In genomic region chr2:132515010-132515409, GRCh38 we compare ENCODE assay signal across 16 cellular contexts.
A peak's percentile ranks its signal among the peaks of the same experiment; 100 is the strongest.
DNase-seq lines count a peak whose midpoint lies in the region; ATAC-seq and TF ChIP-seq lines count a peak whose summit lies in the region.
"Had no signal": no experiment of that assay in that cellular context is flagged by ENCODE, and none has a peak within 500 bp of the region (broad histone marks: within the 10 kb centered on the region; RNA-seq: fewer than 3 reads in every experiment).

No MANE protein-coding gene starts in this region.

- H3K79me2 ChIP-seq in DOHH2 (ENCODE audit: control insufficient read depth, low read length) (no peaks in the 10 kb centered on the region), Karpas-422 (ENCODE audit: low read length) (no peaks in the 10 kb centered on the region)

- no peak for ATAC-seq in HG03521 (IDR thresholded peaks at IDR 0.05; ENCODE audit: unreplicated experiment)
- no peak for ATAC-seq in GM21515 (IDR thresholded peaks at IDR 0.05; ENCODE audit: unreplicated experiment)
- ATAC-seq: A549 had no signal

- H4K20me1 ChIP-seq in DOHH2 (ENCODE audit: control insufficient read depth, insufficient read depth, low read depth, low read length) (no peaks in the 10 kb centered on the region), Karpas-422 (ENCODE audit: insufficient read depth, low read depth, low read length) (no peaks in the 10 kb centered on the region)

- no peak overlapping the region for H3K9ac ChIP-seq in Karpas-422 (ENCODE audit: low read length)
- H3K9ac ChIP-seq: SK-N-SH had no signal

- DNase-seq in Karpas-422 = peak; percentile 49
- peak; percentile 11 for DNase-seq in RPMI8226
- DNase-seq in myocyte (ENCODE audit: low read depth) = peak; percentile 10
- DNase-seq in stimulated activated CD4-positive, alpha-beta T cell treated with anti-CD3 and anti-CD28 coated beads, Interleukin-4, amount 100 ng/mL, for 24 hours = no peak
- DNase-seq: Caco-2; CD4-positive, alpha-beta T cell; NCI-H1694 treated with DMSO at 0.1 percent for 48 hours; NCI-H510A; NCI-H774; SHP77 treated with DMSO at 0.1 percent for 48 hours; SK-N-SH had no signal

- H3K4me1 ChIP-seq in DOHH2 (ENCODE audit: control insufficient read depth, low read length) = no peaks in the 10 kb centered on the region
- H3K4me1 ChIP-seq in Karpas-422 (ENCODE audit: low read length) = no peaks in the 10 kb centered on the region
- H3K4me1 ChIP-seq: Caco-2, HAP-1 had no signal

- H3K9me2 ChIP-seq in DOHH2 (replicated peaks; ENCODE audit: control insufficient read depth, low read length) (no peaks in the 10 kb centered on the region), Karpas-422 (replicated peaks; ENCODE audit: insufficient read depth, low read length) (no peaks in the 10 kb centered on the region)
- H3K9me2 ChIP-seq: SK-N-SH had no signal

- H3K27ac ChIP-seq in DOHH2 (ENCODE audit: low read depth, low read length) (no peak overlapping the region), Karpas-422 (ENCODE audit: low read length) (no peak overlapping the region)
- H3K27ac ChIP-seq: A549 had no signal

- TF ChIP-seq CTCF in DOHH2 (IDR thresholded peaks at IDR 0.05; ENCODE audit: low read depth, low read length, poor library complexity, severe bottlenecking) = peak; percentile 11

- H3K27me3 ChIP-seq in DOHH2 (ENCODE audit: control insufficient read depth, low read length) = no peaks in the 10 kb centered on the region
- no peaks in the 10 kb centered on the region for H3K27me3 ChIP-seq in Karpas-422 (ENCODE audit: low read length)

- H3K4me2 ChIP-seq in DOHH2 (ENCODE audit: low read length) = no peak overlapping the region
- no peak overlapping the region for H3K4me2 ChIP-seq in Karpas-422 (ENCODE audit: low read depth, low read length, poor library complexity, severe bottlenecking)
- H3K4me2 ChIP-seq: A549, SK-N-SH had no signal

- no peak overlapping the region for H3K4me3 ChIP-seq in DOHH2 (ENCODE audit: low read length)
- no peak overlapping the region for H3K4me3 ChIP-seq in Karpas-422 (ENCODE audit: low read length)
- H3K4me3 ChIP-seq: A549, HAP-1 had no signal

- no peak overlapping the region for H2AFZ ChIP-seq in Karpas-422 (ENCODE audit: low read length)

- no peaks in the 10 kb centered on the region for H3K9me3 ChIP-seq in DOHH2 (ENCODE audit: control insufficient read depth, insufficient read depth, low read length)
- no peaks in the 10 kb centered on the region for H3K9me3 ChIP-seq in Karpas-422 (ENCODE audit: low read length)
- H3K9me3 ChIP-seq: A549, Caco-2, HAP-1, SK-N-SH had no signal

- H3F3A ChIP-seq in DOHH2 (ENCODE audit: control insufficient read depth, insufficient read depth) = no peaks in the 10 kb centered on the region

- H3K36me3 ChIP-seq in DOHH2 (ENCODE audit: control insufficient read depth, low read length) (no peaks in the 10 kb centered on the region), Karpas-422 (ENCODE audit: insufficient read depth, low read length) (no peaks in the 10 kb centered on the region)
- H3K36me3 ChIP-seq: HAP-1 had no signal
